ENCODE assay signal across 8 cellular contexts in genomic region chr9:27528278-27528885, GRCh38. TPM values are rescaled to one million over a fixed set of nuclear protein-coding genes. Genes with fewer than 3 reads are reported as not detected.
A peak's percentile ranks its signal among the peaks of the same experiment; 100 is the strongest.
DNase-seq lines count a peak whose midpoint lies in the region; ATAC-seq and TF ChIP-seq lines count a peak whose summit lies in the region.

No MANE protein-coding gene starts in this region.

- no peaks in the 10 kb centered on the region; the same call in 1 of the 2 replicates for H3K27me3 ChIP-seq in HCT116 (ENCODE audit: insufficient read depth, low read length)

- TF ChIP-seq CTCF in HCT116 (IDR thresholded peaks at IDR 0.05 in 2 of 3, conservative IDR thresholded peaks at IDR 0.05 in 1 of 3; ENCODE audit: borderline replicate concordance in 1 of 3, insufficient read depth in 1 of 3, low read depth in 2 of 3, low read length in 2 of 3) (no peak), fibroblast of the aortic adventitia (IDR thresholded peaks at IDR 0.05; ENCODE audit: insufficient read depth, low read length) (no peak)

- no peaks in the 10 kb centered on the region for H3K36me3 ChIP-seq in HCT116 (ENCODE audit: control insufficient read depth in 1 of 2, insufficient read depth in 2 of 2, low read length in 2 of 2)

- H3K4me1 Mint-ChIP-seq in naive thymus-derived CD8-positive, alpha-beta T cell = peaks cover 8 to 22% (median 14%) of the 10 kb centered on the region in 4 donors

- peak overlapping the region; percentile 92 for H3K4me2 ChIP-seq in HCT116 (ENCODE audit: low read length)

- RAD21 ChIA-PET in HCT116 (lab: Charles Lee; ENCODE audit: low non-redundant PET in 1 of 2, low total read pairs in 2 of 2, uncharacterized antibody in 2 of 2, unreplicated experiment in 2 of 2) = no interaction called here

- no peaks in the 10 kb centered on the region for H3K36me3 Mint-ChIP-seq in naive thymus-derived CD8-positive, alpha-beta T cell

- DNase-seq in GM03348 (ENCODE audit: low spot score) (peak; percentile 68), HCT116 (ENCODE audit: low read depth, low spot score) (no peak), NCI-H69 (lab: John Stamatoyannopoulos, UW) (peak; percentile 73), fibroblast of the aortic adventitia (ENCODE audit: low read depth) (peak; percentile 40), substantia nigra (lab: John Stamatoyannopoulos, UW) (peak in 46 of 49 donors; percentile 25 to 78 (median 60)), COLO668 (lab: John Stamatoyannopoulos, UW; ENCODE audit: unreplicated experiment) (no peak)
- DNase-seq in activated effector memory CD4-positive, alpha-beta T cell treated with anti-CD3 and anti-CD28 coated beads, Interleukin-2, amount 50 U/mL, for 16 hours = peak; percentile 81
- DNase-seq in naive thymus-derived CD8-positive, alpha-beta T cell = peak in 9 of 10 donors; percentile 26 to 66 (median 45)

- CTCF ChIA-PET in HCT116 (lab: Charles Lee) = interaction anchor here (1.7 kb wide), 1 partner anchor 195 kb away, joined by 7 read pairs; no protein-coding TSS in a partner anchor

- POLR2A ChIA-PET in HCT116 (lab: Charles Lee) = no interaction called here
- POLR2A ChIA-PET in naive thymus-derived CD8-positive, alpha-beta T cell (lab: Charles Lee) = no interaction called here

- peak overlapping the region; percentile 77 for H2AFZ ChIP-seq in HCT116 (ENCODE audit: low read depth, low read length, poor library complexity, severe bottlenecking)

- H3K27ac ChIP-seq in HCT116 (ENCODE audit: low read depth, low read length) (no peak overlapping the region), substantia nigra (ENCODE audit: low read depth, low read length, poor library complexity, severe bottlenecking) (peak overlapping the region; percentile 94)

- H3K27me3 Mint-ChIP-seq in naive thymus-derived CD8-positive, alpha-beta T cell = peaks cover 0 to 3% (median 2%) of the 10 kb centered on the region in 5 donors

- peak overlapping the region in 6 of 10 donors; percentile 4 to 91 (median 68) for H3K27ac Mint-ChIP-seq in naive thymus-derived CD8-positive, alpha-beta T cell

- peak; percentile 50 for ATAC-seq in HCT116
- peak; percentile 59 to 61 for ATAC-seq in naive thymus-derived CD8-positive, alpha-beta T cell

- H3K9ac ChIP-seq in HCT116 (ENCODE audit: low read length) = peak overlapping the region; percentile 35; the same call in 1 of the 2 replicates

- TF ChIP-seq RAD21 in HCT116 (IDR thresholded peaks at IDR 0.05; ENCODE audit: low read depth) = no peak

- no peaks in the 10 kb centered on the region for H3K9me3 ChIP-seq in HCT116 (ENCODE audit: control insufficient read depth in 1 of 2, insufficient read depth in 1 of 2, low read depth in 1 of 2, low read length in 2 of 2)

- no peaks in the 10 kb centered on the region for H3K9me2 ChIP-seq in HCT116 (ENCODE audit: insufficient read depth)

- H3K4me1 ChIP-seq in HCT116 (ENCODE audit: control insufficient read depth in 1 of 2, insufficient read depth in 2 of 2, low read length in 2 of 2) = peaks cover 0 to 16% of the 10 kb centered on the region in 2 experiments; a peak in 1 of 4 replicates

- no peaks in the 10 kb centered on the region for H3K9me3 Mint-ChIP-seq in naive thymus-derived CD8-positive, alpha-beta T cell

- intact Hi-C loops in HCT116 (cut with micrococcal nuclease) = no loop called here

- peak overlapping the region; percentile 85 to 95 (median 92) for H3K4me3 Mint-ChIP-seq in naive thymus-derived CD8-positive, alpha-beta T cell

- H3K79me2 ChIP-seq in HCT116 (ENCODE audit: insufficient read depth, low read length) = no peaks in the 10 kb centered on the region

- H3K4me3 ChIP-seq in HCT116 (replicated peaks in 1 of 2; ENCODE audit: low read depth in 1 of 2, low read length in 2 of 2) (peak overlapping the region; percentile 50 to 62), fibroblast of the aortic adventitia (ENCODE audit: low read depth, low read length) (peak overlapping the region; percentile 64)

- H4K20me1 ChIP-seq in HCT116 (ENCODE audit: insufficient read depth) = no peaks in the 10 kb centered on the region

- no peak for TF ChIP-seq POLR2A in HCT116 (IDR thresholded peaks at IDR 0.05; ENCODE audit: borderline replicate concordance, extremely low read depth, insufficient read depth, insufficient read length)

- BruUV-seq in HCT116 (replicated peaks; lab: Mats Ljungman, UMichigan) = no TSS peak

TF ChIP-seq in HCT116, 20 proteins besides CTCF, POLR2A, EP300 and RAD21:
- TF ChIP-seq CEBPB (IDR thresholded peaks at IDR 0.05; ENCODE audit: low read depth) (no peak), ATF3 (IDR thresholded peaks at IDR 0.05) (no peak), EZH2phosphoT487 (IDR thresholded peaks at IDR 0.05; ENCODE audit: borderline replicate concordance) (no peak), CBX3 (IDR thresholded peaks at IDR 0.05; ENCODE audit: low read depth) (no peak), ZFX (IDR thresholded peaks at IDR 0.05) (no peak), ZNF274 (IDR thresholded peaks at IDR 0.05; ENCODE audit: low read depth, low read length) (no peak), TCF7L2 (IDR thresholded peaks at IDR 0.05; ENCODE audit: borderline replicate concordance, extremely low read depth, insufficient read depth, insufficient read length) (no peak), YY1 (IDR thresholded peaks at IDR 0.05; ENCODE audit: extremely low read depth, insufficient replicate concordance, low read depth, low read length) (no peak), SP1 (IDR thresholded peaks at IDR 0.05; ENCODE audit: low read depth) (no peak), REST (IDR thresholded peaks at IDR 0.05; ENCODE audit: low read depth) (no peak), ELF1 (IDR thresholded peaks at IDR 0.05; ENCODE audit: borderline replicate concordance, low read depth) (no peak)
TF ChIP-seq in HCT116: peak in this region for 0.

RNA-seq across cellular contexts. Expression of gene MOB3B, which starts 1.2 kb away (rescaled TPM):
- total RNA-seq in HCT116 (2021; ENCODE audit: unreplicated experiment) (1.2 TPM), fibroblast of the aortic adventitia (ENCODE audit: low replicate concordance) (under 0.01 and 0.25 TPM in 2 replicates)
- 0.31 and 0.42 TPM in 2 replicates for polyA plus RNA-seq in HCT116 (2012)
- under 1 TPM; 0.73 to 0.93 TPM for total RNA-seq in naive thymus-derived CD8-positive, alpha-beta T cell
- under 1 TPM in 1 of 3 donors, not detected in 2; 0.10 TPM for polyA plus RNA-seq in naive thymus-derived CD8-positive, alpha-beta T cell

RNA-seq across cellular contexts. Expression of gene IFNK, which starts 4.3 kb away (rescaled TPM):
- total RNA-seq in HCT116 (2021; ENCODE audit: unreplicated experiment) (not detected), fibroblast of the aortic adventitia (ENCODE audit: low replicate concordance) (not detected in 2 replicates)
- not detected in 2 replicates for polyA plus RNA-seq in HCT116 (2012)
- total RNA-seq in naive thymus-derived CD8-positive, alpha-beta T cell = not detected
- not detected for polyA plus RNA-seq in naive thymus-derived CD8-positive, alpha-beta T cell

RNA-seq across cellular contexts. Expression of gene C9orf72, which starts 44.9 kb away (rescaled TPM):
- 12.0 TPM for total RNA-seq in HCT116 (2021; ENCODE audit: unreplicated experiment)
- 4.9 and 5.5 TPM in 2 replicates for polyA plus RNA-seq in HCT116 (2012)
- total RNA-seq in fibroblast of the aortic adventitia (ENCODE audit: low replicate concordance) = 7.5 and 31.7 TPM in 2 replicates
- 10 to 100 TPM; 29.9 to 30.6 TPM for total RNA-seq in naive thymus-derived CD8-positive, alpha-beta T cell
- polyA plus RNA-seq in naive thymus-derived CD8-positive, alpha-beta T cell = 1 to 10 TPM; 5.2 to 9.7 (median 6.4) TPM

Comparison
In these comparisons a context has a peak if more than half of its experiments do, and no peak if none do; other contexts are left out.
1. DNase-seq: peak in GM03348 (single experiment), NCI-H69 (single experiment), activated effector memory CD4-positive, alpha-beta T cell treated with anti-CD3 and anti-CD28 coated beads, Interleukin-2, amount 50 U/mL, for 16 hours (single experiment), fibroblast of the aortic adventitia (single experiment), naive thymus-derived CD8-positive, alpha-beta T cell (9 of 10) and substantia nigra (46 of 49); none in HCT116 (single experiment) and COLO668 (single experiment).